Comparison of ENCODE assay signal across 8 cellular contexts in the genomic region with DNA sequence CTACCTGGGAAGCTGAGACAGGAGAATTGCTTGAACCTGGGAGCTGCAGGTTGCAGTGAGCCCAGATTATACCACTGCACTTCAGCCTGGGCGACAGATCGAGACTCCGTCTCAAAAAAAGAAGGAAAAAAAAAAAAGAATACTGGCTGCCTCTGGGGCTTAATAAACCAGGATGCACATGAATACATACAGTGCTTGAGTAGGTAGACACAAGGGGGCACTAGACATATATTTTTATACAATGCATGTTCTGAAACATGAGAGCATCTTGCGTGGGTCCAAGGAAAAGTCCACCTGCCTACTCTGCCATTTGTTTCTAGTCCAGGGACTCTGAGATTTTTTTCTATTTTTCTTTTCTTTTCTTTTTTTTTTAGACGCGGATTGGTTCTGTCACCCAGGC. TPM values are rescaled to one million over a fixed set of nuclear protein-coding genes. Genes with fewer than 3 reads are reported as not detected.
DNase-seq lines count a peak whose midpoint lies in the region; ATAC-seq and TF ChIP-seq lines count a peak whose summit lies in the region.

No MANE protein-coding gene starts in this region.

- TF ChIP-seq POLR2A in spleen (IDR thresholded peaks at IDR 0.05): no peak

- H3K27me3 ChIP-seq in RWPE2 (ENCODE audit: insufficient read depth, poor library complexity, severe bottlenecking): no peaks in the 10 kb centered on the region
- H3K27me3 ChIP-seq in ascending aorta: no peaks in the 10 kb centered on the region
- H3K27me3 ChIP-seq in spleen (replicated peaks in 1 of 7): peaks cover 0 to 5% (median 0%) of the 10 kb centered on the region in 7 donors

- no TSS peak for BruUV-seq in Calu3 (replicated peaks; lab: Mats Ljungman, UMichigan)

- ATAC-seq in RWPE2 (ENCODE audit: low read depth): peak; percentile 58; the same call in 1 of the 3 replicates

- H3K36me3 ChIP-seq in RWPE2 (ENCODE audit: low read depth) (no peaks in the 10 kb centered on the region), ascending aorta (peaks cover 4 to 7% of the 10 kb centered on the region in 2 donors), spleen (peaks cover 0 to 12% (median 5%) of the 10 kb centered on the region in 6 donors)

- no peaks in the 10 kb centered on the region for H3K4me1 ChIP-seq in RWPE2 (ENCODE audit: insufficient read depth, poor library complexity, severe bottlenecking)
- H3K4me1 ChIP-seq in ascending aorta: no peaks in the 10 kb centered on the region
- no peaks in the 10 kb centered on the region for H3K4me1 ChIP-seq in spleen

- TF ChIP-seq CTCF in Calu3 (IDR thresholded peaks at IDR 0.05; ENCODE audit: unreplicated experiment) (peak; percentile 28), HFFc6 (IDR thresholded peaks at IDR 0.05) (peak; percentile 73), RWPE2 (IDR thresholded peaks at IDR 0.05; ENCODE audit: poor library complexity, severe bottlenecking) (peak; percentile 59), ascending aorta (IDR thresholded peaks at IDR 0.05) (peak in 1 of 3 experiments; percentile 5), spleen (IDR thresholded peaks at IDR 0.05 in 8 of 11, conservative IDR thresholded peaks at IDR 0.05 in 3 of 11) (peak in 3 of 11 experiments; percentile 27 to 34 (median 32))

- CTCF ChIA-PET in Calu3 (lab: Charles Lee): interaction anchor here (0.7 kb wide), 1 partner anchor 211 kb away, joined by 5 read pairs; no protein-coding TSS in a partner anchor

- H3K27me3 Mint-ChIP-seq in Calu3 (ENCODE audit: unreplicated experiment) (no peaks in the 10 kb centered on the region), HFFc6 (ENCODE audit: insufficient read depth) (no peaks in the 10 kb centered on the region; the same call in 1 of the 2 replicates)

- H3K36me3 Mint-ChIP-seq in Calu3 (ENCODE audit: insufficient read depth, unreplicated experiment) (no peaks in the 10 kb centered on the region), HFFc6 (ENCODE audit: low read depth) (peaks cover under 1% of the 10 kb centered on the region; the same call in 1 of the 2 replicates)

- no peaks in the 10 kb centered on the region for H3K4me1 Mint-ChIP-seq in Calu3 (ENCODE audit: low read depth, unreplicated experiment)
- H3K4me1 Mint-ChIP-seq in HFFc6 (ENCODE audit: low read depth): no peaks in the 10 kb centered on the region

- intact Hi-C loops in Calu3 (cut with micrococcal nuclease; ENCODE audit: unreplicated experiment) (no loop called here), ascending aorta (cut with DNase I) (no loop called here), spleen (cut with DNase I; ENCODE audit: low total_unique reads) (no loop called here)

- H3K9me3 Mint-ChIP-seq in Calu3 (ENCODE audit: low read depth, unreplicated experiment) (no peaks in the 10 kb centered on the region), HFFc6 (no peaks in the 10 kb centered on the region)

- no peak overlapping the region for H3K27ac Mint-ChIP-seq in Calu3 (ENCODE audit: unreplicated experiment)
- H3K27ac Mint-ChIP-seq in HFFc6: no peak overlapping the region

- H3K27ac ChIP-seq in RWPE2 (ENCODE audit: poor library complexity, severe bottlenecking) (no peak overlapping the region), ascending aorta (no peak overlapping the region), spleen (no peak overlapping the region)

- no peak overlapping the region for H3K4me3 Mint-ChIP-seq in Calu3 (ENCODE audit: low read depth, unreplicated experiment)
- no peak overlapping the region for H3K4me3 Mint-ChIP-seq in HFFc6

- no peak for DNase-seq in Calu3
- DNase-seq in HFFc6: peak; percentile 43
- no peak for DNase-seq in RWPE2 (ENCODE audit: low spot score)
- DNase-seq in germinal center (ENCODE audit: low spot score): peak; percentile 47
- no peak for DNase-seq in ascending aorta (ENCODE audit: low spot score in 2 of 2)
- DNase-seq in NK-92 (lab: John Stamatoyannopoulos, UW; ENCODE audit: unreplicated experiment): no peak
- no peak for DNase-seq in NCI-H1436 (lab: John Stamatoyannopoulos, UW)
- no peak for DNase-seq in spleen

- WGBS in spleen, 5 donors: 31 to 64% (median 54%) methylated on average over 6 of the region's 6 CpGs

- H3K9me3 ChIP-seq in RWPE2 (ENCODE audit: severe bottlenecking) (no peaks in the 10 kb centered on the region), ascending aorta (no peaks in the 10 kb centered on the region), spleen (no peaks in the 10 kb centered on the region)

- H3K4me3 ChIP-seq in RWPE2 (ENCODE audit: severe bottlenecking) (no peak overlapping the region), ascending aorta (no peak overlapping the region), spleen (no peak overlapping the region)

RNA-seq across cellular contexts. Expression of a gene that starts 31.2 kb away (rescaled TPM):
- total RNA-seq in Calu3 (2022) (45.2 and 46.8 TPM in 2 replicates), ascending aorta (57.8 TPM), spleen (10 to 100 TPM; 41.2 to 59.5 (median 46.3) TPM)
- total RNA-seq in HFFc6 (2021; fragmentation: NEBNext Ultra II Directional; extraction: Animal tissue kit (Norgen Biotek cat#: 25700)): 10 to 100 TPM; 58.9 to 77.1 (median 67.2) TPM
- polyA plus RNA-seq in spleen: 10 to 100 TPM; 33.3 to 46.9 (median 34.2) TPM

RNA-seq across cellular contexts. Expression of a gene that starts 45.3 kb away (rescaled TPM):
- total RNA-seq in Calu3 (2022): not detected in 2 replicates
- total RNA-seq in HFFc6 (2021; fragmentation: NEBNext Ultra II Directional; extraction: Animal tissue kit (Norgen Biotek cat#: 25700)): 1 to 10 TPM; 1.9 to 2.6 (median 2.4) TPM
- total RNA-seq in ascending aorta: 3.1 TPM
- 10 to 100 TPM in 3 of 7 donors, 1 to 10 TPM in 4; 4.0 to 21.2 (median 9.2) TPM for total RNA-seq in spleen
- 1 to 10 TPM in 2 of 3 donors, under 1 TPM in 1; 0.52 to 2.1 (median 1.2) TPM for polyA plus RNA-seq in spleen

RNA-seq across cellular contexts. Expression of a gene that starts 51.6 kb away (rescaled TPM):
- total RNA-seq in Calu3 (2022): 2.8 and 3.6 TPM in 2 replicates
- total RNA-seq in HFFc6 (2021; fragmentation: NEBNext Ultra II Directional; extraction: Animal tissue kit (Norgen Biotek cat#: 25700)): 10 to 100 TPM; 10.1 to 18.9 (median 10.8) TPM
- total RNA-seq in ascending aorta: 59.9 TPM
- 10 to 100 TPM; 12.0 to 17.3 (median 13.3) TPM for total RNA-seq in spleen
- 1 to 10 TPM; 2.1 to 4.4 (median 3.2) TPM for polyA plus RNA-seq in spleen

Comparison
In these comparisons a context has a peak if more than half of its experiments do, and no peak if none do; other contexts are left out.
1. DNase-seq: peak in HFFc6 (single experiment) and germinal center (single experiment); none in Calu3 (single experiment), RWPE2 (single experiment), ascending aorta (0 of 2), NK-92 (single experiment), NCI-H1436 (single experiment) and spleen (single experiment).